In the genomic region with DNA sequence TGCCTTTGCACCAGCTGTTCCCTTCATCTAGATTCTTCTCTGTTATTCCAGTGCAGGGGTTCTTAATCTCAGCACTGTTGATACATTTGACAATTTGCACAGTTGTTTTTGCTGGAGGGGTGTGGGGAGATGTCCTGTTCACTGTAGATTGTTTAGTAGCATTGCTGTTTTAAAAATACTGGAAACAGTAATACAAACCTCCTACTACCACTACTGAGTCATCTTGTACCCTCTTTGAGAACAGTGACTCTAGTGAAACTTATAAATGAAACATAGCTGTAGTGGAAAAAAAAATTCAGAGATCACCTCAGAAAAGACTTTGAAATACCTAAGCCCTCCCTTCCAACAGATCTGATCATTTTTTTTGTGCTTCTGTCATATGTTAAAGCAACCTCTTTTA, we compare ENCODE assay signal across 10 cellular contexts.
DNase-seq lines count a peak whose midpoint lies in the region; ATAC-seq, FAIRE-seq and TF ChIP-seq lines count a peak whose summit lies in the region.
"Had no signal": no experiment of that assay in that cellular context is flagged by ENCODE, and none has a peak within 500 bp of the region (broad histone marks: within the 10 kb centered on the region; RNA-seq: fewer than 3 reads in every experiment).

No MANE protein-coding gene starts in this region.

- H3K27me3 ChIP-seq in GM12878 (replicated peaks in 1 of 2; ENCODE audit: control insufficient read depth in 2 of 2, insufficient read depth in 2 of 2, low read length in 1 of 2) = no peaks in the 10 kb centered on the region
- no peaks in the 10 kb centered on the region for H3K27me3 ChIP-seq in CD8-positive, alpha-beta memory T cell (ENCODE audit: insufficient read depth, low read length, poor library complexity, severe bottlenecking)
- no peaks in the 10 kb centered on the region for H3K27me3 ChIP-seq in CD4-positive, alpha-beta memory T cell (ENCODE audit: insufficient read depth, low read length)

- no peak overlapping the region for H3K27ac Mint-ChIP-seq in CD8-positive, alpha-beta memory T cell
- no peak overlapping the region for H3K27ac Mint-ChIP-seq in CD4-positive, alpha-beta memory T cell

- no peaks in the 10 kb centered on the region for H3K79me2 ChIP-seq in GM12878 (ENCODE audit: control insufficient read depth, insufficient read depth, low read length)

- no peaks in the 10 kb centered on the region for H3K27me3 Mint-ChIP-seq in CD8-positive, alpha-beta memory T cell
- no peaks in the 10 kb centered on the region for H3K27me3 Mint-ChIP-seq in CD4-positive, alpha-beta memory T cell

- no peak overlapping the region for H3K4me3 Mint-ChIP-seq in CD8-positive, alpha-beta memory T cell
- H3K4me3 Mint-ChIP-seq in CD4-positive, alpha-beta memory T cell = no peak overlapping the region

- DNase-seq in GM12878 (ENCODE audit: low read depth, low spot score) = peak; percentile 21
- DNase-seq in CD8-positive, alpha-beta memory T cell = no peak
- DNase-seq in NCI-H128 (lab: John Stamatoyannopoulos, UW; ENCODE audit: unreplicated experiment) = no peak
- no peak for DNase-seq in T-helper 9 cell
- no peak for DNase-seq in CD4-positive, alpha-beta memory T cell
- DNase-seq: H7, left ventricle myocardium superior had no signal

- 0 out of 4 replicates have a peak, but pooled peaks of 1 of the 2 experiments have one; percentile 9 for TF ChIP-seq EP300 in GM12878 (IDR thresholded peaks at IDR 0.05; ENCODE audit: borderline replicate concordance in 1 of 2, control insufficient read depth in 1 of 2, low read depth in 2 of 2, low read length in 2 of 2)

- no peak overlapping the region for H3K9ac ChIP-seq in GM12878 (ENCODE audit: control insufficient read depth, insufficient read depth, low read length)

- no peak overlapping the region for H2AFZ ChIP-seq in GM12878 (ENCODE audit: control insufficient read depth, low read depth, low read length)

- H3K9me3 ChIP-seq in GM12878 (replicated peaks; ENCODE audit: control insufficient read depth, insufficient read depth, low read length) = no peaks in the 10 kb centered on the region
- no peaks in the 10 kb centered on the region for H3K9me3 ChIP-seq in CD8-positive, alpha-beta memory T cell (ENCODE audit: low read length)
- H3K9me3 ChIP-seq in CD4-positive, alpha-beta memory T cell (ENCODE audit: control insufficient read depth in 1 of 2, low read length in 2 of 2) = no peaks in the 10 kb centered on the region

- SMC1A ChIA-PET in GM12878 (lab: Charles Lee; ENCODE audit: uncharacterized antibody, unreplicated experiment) = interaction anchor here (1.5 kb wide), 2 partner anchors 11 to 17 kb away, joined by 3 to 4 read pairs; no protein-coding TSS in a partner anchor

- ATAC-seq in GM18858 (IDR thresholded peaks at IDR 0.05; ENCODE audit: unreplicated experiment) = peak; percentile 95
- ATAC-seq in GM21526 (IDR thresholded peaks at IDR 0.05; ENCODE audit: low FRiP score, unreplicated experiment) = peak; percentile 80
- ATAC-seq in HG03066 (IDR thresholded peaks at IDR 0.05; ENCODE audit: low read depth, unreplicated experiment) = peak; percentile 85
- ATAC-seq in GM12878 = peak; percentile 96
- ATAC-seq: left ventricle myocardium superior had no signal

- intact Hi-C loops in GM12878 (cut with micrococcal nuclease; ENCODE audit: unreplicated experiment) = no loop called here
- intact Hi-C loops in CD4-positive, alpha-beta memory T cell (cut with micrococcal nuclease) = no loop called here

- CTCF ChIA-PET in GM12878 (lab: Yijun Ruan, JAX) = interaction anchor here (0.7 kb wide), 1 partner anchor 34 kb away, joined by 4 read pairs; no protein-coding TSS in a partner anchor
- CTCF ChIA-PET in CD8-positive, alpha-beta memory T cell (lab: Charles Lee) = no interaction called here
- CTCF ChIA-PET in CD4-positive, alpha-beta memory T cell (lab: Charles Lee; ENCODE audit: partially characterized antibody) = no interaction called here

- no peak for FAIRE-seq in GM12878 (lab: Jason Lieb, UNC)

- H4K20me1 ChIP-seq in GM12878 (ENCODE audit: control insufficient read depth, insufficient read depth) = no peaks in the 10 kb centered on the region

- no peaks in the 10 kb centered on the region for H3K36me3 ChIP-seq in GM12878 (ENCODE audit: control insufficient read depth in 2 of 2, insufficient read depth in 2 of 2, low read length in 1 of 2)
- no peaks in the 10 kb centered on the region for H3K36me3 ChIP-seq in CD8-positive, alpha-beta memory T cell (ENCODE audit: insufficient read depth, low read length)
- H3K36me3 ChIP-seq in CD4-positive, alpha-beta memory T cell (ENCODE audit: insufficient read depth, low read length) = no peaks in the 10 kb centered on the region

- no peak for TF ChIP-seq RAD21 in GM12878 (IDR thresholded peaks at IDR 0.05; ENCODE audit: insufficient read depth, low read depth, low read length)

- no peak overlapping the region for H3K27ac ChIP-seq in GM12878 (ENCODE audit: control insufficient read depth, insufficient read depth)
- no peak overlapping the region for H3K27ac ChIP-seq in CD8-positive, alpha-beta memory T cell (ENCODE audit: low read depth, low read length)
- no peak overlapping the region for H3K27ac ChIP-seq in CD4-positive, alpha-beta memory T cell (ENCODE audit: low read depth, low read length)

- H3K36me3 Mint-ChIP-seq in CD8-positive, alpha-beta memory T cell = no peaks in the 10 kb centered on the region
- no peaks in the 10 kb centered on the region for H3K36me3 Mint-ChIP-seq in CD4-positive, alpha-beta memory T cell

- no peak for TF ChIP-seq CTCF in GM12878 (IDR thresholded peaks at IDR 0.05 in 2 of 3, conservative IDR thresholded peaks at IDR 0.05 in 1 of 3; ENCODE audit: control insufficient read depth in 2 of 3, extremely low read depth in 1 of 3, insufficient read depth in 1 of 3, low read depth in 3 of 3, low read length in 3 of 3)

- H3K4me1 ChIP-seq in GM12878 (ENCODE audit: control insufficient read depth, insufficient read depth, low read length) = peaks cover 5% of the 10 kb centered on the region; the same call in 1 of the 2 replicates
- H3K4me1 ChIP-seq in CD8-positive, alpha-beta memory T cell (ENCODE audit: insufficient read depth, low read length) = no peaks in the 10 kb centered on the region
- H3K4me1 ChIP-seq in CD4-positive, alpha-beta memory T cell (ENCODE audit: insufficient read depth, low read length) = no peaks in the 10 kb centered on the region

- no peak overlapping the region for H3K4me3 ChIP-seq in GM12878
- no peak overlapping the region for H3K4me3 ChIP-seq in CD8-positive, alpha-beta memory T cell (ENCODE audit: low read length)
- no peak overlapping the region for H3K4me3 ChIP-seq in CD4-positive, alpha-beta memory T cell (ENCODE audit: low read length in 2 of 2)

- peak overlapping the region; percentile 30; the same call in 1 of the 2 replicates for H3K4me2 ChIP-seq in GM12878 (ENCODE audit: control insufficient read depth, insufficient read depth)

- TF ChIP-seq POLR2A in GM12878 (IDR thresholded peaks at IDR 0.05; ENCODE audit: low read depth, low read length) = no peak

- RAD21 ChIA-PET in GM12878 (lab: Charles Lee; ENCODE audit: unreplicated experiment) = interaction anchor here (1.3 kb wide), 1 partner anchor 54 kb away, joined by 3 read pairs; no protein-coding TSS in a partner anchor

- BruUV-seq in GM12878 (replicated peaks; lab: Mats Ljungman, UMichigan) = no TSS peak

- in situ Hi-C loops in GM12878 (cut with MboI) = no loop called here

- peaks cover 0 to 8% (median 3%) of the 10 kb centered on the region in 5 donors for H3K9me3 Mint-ChIP-seq in CD8-positive, alpha-beta memory T cell
- H3K9me3 Mint-ChIP-seq in CD4-positive, alpha-beta memory T cell = peaks cover 0 to 5% (median 3%) of the 10 kb centered on the region in 8 donors

- H3K4me1 Mint-ChIP-seq in CD8-positive, alpha-beta memory T cell = no peaks in the 10 kb centered on the region
- no peaks in the 10 kb centered on the region for H3K4me1 Mint-ChIP-seq in CD4-positive, alpha-beta memory T cell

- POLR2A ChIA-PET in GM12878 (lab: Charles Lee) = no interaction called here
- POLR2A ChIA-PET in CD8-positive, alpha-beta memory T cell (lab: Charles Lee) = no interaction called here
- POLR2A ChIA-PET in CD4-positive, alpha-beta memory T cell (lab: Charles Lee; ENCODE audit: partially characterized antibody) = no interaction called here

TF ChIP-seq in GM12878, 131 proteins besides CTCF, POLR2A, EP300 and RAD21 (continues in another document):
- TF ChIP-seq ZNF384 (IDR thresholded peaks at IDR 0.05; ENCODE audit: borderline replicate concordance, low read depth, low read length) = peak; percentile 38; the same call in 1 of the 2 replicates
- TF ChIP-seq BCL11A (IDR thresholded peaks at IDR 0.05; ENCODE audit: low read depth, low read length) = 0 out of 2 replicates have a peak, but pooled peaks have one; percentile 32
- TF ChIP-seq NFIC (IDR thresholded peaks at IDR 0.05; ENCODE audit: low read depth, low read length) = peak; percentile 47
- no peak for TF ChIP-seq HDGF (IDR thresholded peaks at IDR 0.05)
- TF ChIP-seq, protein P1, sequence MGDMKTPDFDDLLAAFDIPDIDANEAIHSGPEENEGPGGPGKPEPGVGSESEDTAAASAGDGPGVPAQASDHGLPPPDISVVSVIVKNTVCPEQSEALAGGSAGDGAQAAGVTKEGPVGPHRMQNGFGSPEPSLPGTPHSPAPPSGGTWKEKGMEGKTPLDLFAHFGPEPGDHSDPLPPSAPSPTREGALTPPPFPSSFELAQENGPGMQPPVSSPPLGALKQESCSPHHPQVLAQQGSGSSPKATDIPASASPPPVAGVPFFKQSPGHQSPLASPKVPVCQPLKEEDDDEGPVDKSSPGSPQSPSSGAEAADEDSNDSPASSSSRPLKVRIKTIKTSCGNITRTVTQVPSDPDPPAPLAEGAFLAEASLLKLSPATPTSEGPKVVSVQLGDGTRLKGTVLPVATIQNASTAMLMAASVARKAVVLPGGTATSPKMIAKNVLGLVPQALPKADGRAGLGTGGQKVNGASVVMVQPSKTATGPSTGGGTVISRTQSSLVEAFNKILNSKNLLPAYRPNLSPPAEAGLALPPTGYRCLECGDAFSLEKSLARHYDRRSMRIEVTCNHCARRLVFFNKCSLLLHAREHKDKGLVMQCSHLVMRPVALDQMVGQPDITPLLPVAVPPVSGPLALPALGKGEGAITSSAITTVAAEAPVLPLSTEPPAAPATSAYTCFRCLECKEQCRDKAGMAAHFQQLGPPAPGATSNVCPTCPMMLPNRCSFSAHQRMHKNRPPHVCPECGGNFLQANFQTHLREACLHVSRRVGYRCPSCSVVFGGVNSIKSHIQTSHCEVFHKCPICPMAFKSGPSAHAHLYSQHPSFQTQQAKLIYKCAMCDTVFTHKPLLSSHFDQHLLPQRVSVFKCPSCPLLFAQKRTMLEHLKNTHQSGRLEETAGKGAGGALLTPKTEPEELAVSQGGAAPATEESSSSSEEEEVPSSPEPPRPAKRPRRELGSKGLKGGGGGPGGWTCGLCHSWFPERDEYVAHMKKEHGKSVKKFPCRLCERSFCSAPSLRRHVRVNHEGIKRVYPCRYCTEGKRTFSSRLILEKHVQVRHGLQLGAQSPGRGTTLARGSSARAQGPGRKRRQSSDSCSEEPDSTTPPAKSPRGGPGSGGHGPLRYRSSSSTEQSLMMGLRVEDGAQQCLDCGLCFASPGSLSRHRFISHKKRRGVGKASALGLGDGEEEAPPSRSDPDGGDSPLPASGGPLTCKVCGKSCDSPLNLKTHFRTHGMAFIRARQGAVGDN (IDR thresholded peaks at IDR 0.05) = no peak
- no peak for TF ChIP-seq TARDBP (IDR thresholded peaks at IDR 0.05; ENCODE audit: borderline replicate concordance)
- peak; percentile 70; the same call in 1 of the 2 replicates for TF ChIP-seq JUNB (IDR thresholded peaks at IDR 0.05)
